Comparison of ENCODE assay signal across 8 cellular contexts in genomic region chr17:21375757-21376584, GRCh38. TPM values are rescaled to one million over a fixed set of nuclear protein-coding genes. Genes with fewer than 3 reads are reported as not detected.
DNase-seq lines count a peak whose midpoint lies in the region; TF ChIP-seq lines count a peak whose summit lies in the region.

TSS of gene KCNJ12 (plus strand) at chr17:21376357. CDS start at chr17:21415343, 38,986 bp downstream.

- peaks cover 10% of the 10 kb centered on the region for H3K4me1 Mint-ChIP-seq in activated naive CD4-positive, alpha-beta T cell treated with anti-CD3 and anti-CD28 coated beads, Interleukin-2, amount 50 U/mL, for 24 hours
- H3K4me1 Mint-ChIP-seq in dendritic cell treated with granulocyte-macrophage colony-stimulating factor and Interleukin-4, amounts not matched to agents 40 ng/mL and 50 ng/mL, for 4 days (ENCODE audit: low read depth), result peaks cover 21% of the 10 kb centered on the region
- H3K4me1 Mint-ChIP-seq in type B pancreatic cell (ENCODE audit: unreplicated experiment), result peaks cover 13% of the 10 kb centered on the region

- no peak within 1 kb of the TSS for H3K27ac Mint-ChIP-seq in activated naive CD4-positive, alpha-beta T cell treated with anti-CD3 and anti-CD28 coated beads, Interleukin-2, amount 50 U/mL, for 24 hours
- H3K27ac Mint-ChIP-seq in dendritic cell treated with granulocyte-macrophage colony-stimulating factor and Interleukin-4, amounts not matched to agents 40 ng/mL and 50 ng/mL, for 4 days, result no peak within 1 kb of the TSS
- H3K27ac Mint-ChIP-seq in type B pancreatic cell, result peak within 1 kb of the TSS; percentile 18

- intact Hi-C loops in dendritic cell treated with granulocyte-macrophage colony-stimulating factor and Interleukin-4, amounts not matched to agents 40 ng/mL and 50 ng/mL, for 4 days (cut with micrococcal nuclease), result no loop called here

- H3K4me3 Mint-ChIP-seq in activated naive CD4-positive, alpha-beta T cell treated with anti-CD3 and anti-CD28 coated beads, Interleukin-2, amount 50 U/mL, for 24 hours, result peak within 1 kb of the TSS; percentile 60
- peak within 1 kb of the TSS; percentile 37 for H3K4me3 Mint-ChIP-seq in dendritic cell treated with granulocyte-macrophage colony-stimulating factor and Interleukin-4, amounts not matched to agents 40 ng/mL and 50 ng/mL, for 4 days
- peak within 1 kb of the TSS; percentile 86 for H3K4me3 Mint-ChIP-seq in type B pancreatic cell

- peaks cover 13% of the 10 kb centered on the region for H3K27me3 Mint-ChIP-seq in activated naive CD4-positive, alpha-beta T cell treated with anti-CD3 and anti-CD28 coated beads, Interleukin-2, amount 50 U/mL, for 24 hours
- H3K27me3 Mint-ChIP-seq in dendritic cell treated with granulocyte-macrophage colony-stimulating factor and Interleukin-4, amounts not matched to agents 40 ng/mL and 50 ng/mL, for 4 days, result peaks cover 55% of the 10 kb centered on the region
- peaks cover 40% of the 10 kb centered on the region for H3K27me3 Mint-ChIP-seq in type B pancreatic cell

- no peak for TF ChIP-seq CTCF in type B pancreatic cell (conservative IDR thresholded peaks at IDR 0.05)

- no peak for DNase-seq in activated naive CD4-positive, alpha-beta T cell treated with Interleukin-2 at 50 U/mL for 16 hours
- DNase-seq in lung microvascular endothelial cell (ENCODE audit: low read depth in 2 of 2), result peak; percentile 16 to 23
- no peak for DNase-seq in type B pancreatic cell (ENCODE audit: extremely low spot score, unreplicated experiment)
- no peak for DNase-seq in NK-92 treated with Interleukin-12 subunit alpha and Interleukin-12 subunit beta, amount 100 ng/mL, for 24 hours (lab: John Stamatoyannopoulos, UW)
- DNase-seq in NCI-H82 treated with DMSO at 0.1 percent for 48 hours (lab: John Stamatoyannopoulos, UW; ENCODE audit: unreplicated experiment), result no peak
- DNase-seq in NCI-H524 treated with DMSO at 0.1 percent for 48 hours (lab: John Stamatoyannopoulos, UW), result no peak

- H3K9me3 Mint-ChIP-seq in activated naive CD4-positive, alpha-beta T cell treated with anti-CD3 and anti-CD28 coated beads, Interleukin-2, amount 50 U/mL, for 24 hours, result no peaks in the 10 kb centered on the region
- H3K9me3 Mint-ChIP-seq in dendritic cell treated with granulocyte-macrophage colony-stimulating factor and Interleukin-4, amounts not matched to agents 40 ng/mL and 50 ng/mL, for 4 days, result no peaks in the 10 kb centered on the region
- no peaks in the 10 kb centered on the region for H3K9me3 Mint-ChIP-seq in type B pancreatic cell

- no peaks in the 10 kb centered on the region for H3K36me3 Mint-ChIP-seq in activated naive CD4-positive, alpha-beta T cell treated with anti-CD3 and anti-CD28 coated beads, Interleukin-2, amount 50 U/mL, for 24 hours
- H3K36me3 Mint-ChIP-seq in dendritic cell treated with granulocyte-macrophage colony-stimulating factor and Interleukin-4, amounts not matched to agents 40 ng/mL and 50 ng/mL, for 4 days (ENCODE audit: low read depth), result no peaks in the 10 kb centered on the region
- no peaks in the 10 kb centered on the region for H3K36me3 Mint-ChIP-seq in type B pancreatic cell

RNA-seq across cellular contexts. Expression of gene KCNJ12, which starts in this region (rescaled TPM):
- 0.44 TPM in 1 of 2 replicates, not detected in the other for total RNA-seq in lung microvascular endothelial cell
- total RNA-seq in type B pancreatic cell (ENCODE audit: low replicate concordance), result 0.59 and 2.2 TPM in 2 replicates

Comparison
In these comparisons a context has a peak if more than half of its experiments do, and no peak if none do; other contexts are left out.
1. Peak in DNase-seq in lung microvascular endothelial cell; RNA of the gene not detected or under 1 TPM.